In genomic region chr17:60886731-60887606, GRCh38 we compare ENCODE assay signal across 8 cellular contexts.
A peak's percentile ranks its signal among the peaks of the same experiment; 100 is the strongest.
DNase-seq lines count a peak whose midpoint lies in the region; TF ChIP-seq lines count a peak whose summit lies in the region.
"Not testable (repeated sequence)": the region's sequence is repeated elsewhere in the genome, so short reads cannot be mapped to it uniquely, and the experiment has no call there.

No MANE protein-coding gene starts in this region.

- H3K27me3 ChIP-seq in endocrine pancreas (ENCODE audit: control insufficient read depth, insufficient read depth, low read length); iPS-15b (ENCODE audit: control insufficient read depth, insufficient read depth, low read length); stomach: not testable (repeated sequence)

- peak overlapping the region; percentile 42 for H3K4me3 Mint-ChIP-seq in activated naive CD4-positive, alpha-beta T cell treated with anti-CD3 and anti-CD28 coated beads for 36 hours
- H3K4me3 Mint-ChIP-seq in nephron, result peak overlapping the region; percentile 90 to 97 (median 92)

- not testable (repeated sequence) for H3K4me1 ChIP-seq in endocrine pancreas (ENCODE audit: control insufficient read depth, insufficient read depth, low read length); iPS-15b (ENCODE audit: control insufficient read depth, insufficient read depth, low read length); stomach

- TF ChIP-seq CTCF in RWPE1 (conservative IDR thresholded peaks at IDR 0.05; ENCODE audit: low read depth); nephron (IDR thresholded peaks at IDR 0.05; ENCODE audit: unreplicated experiment in 3 of 3); stomach (IDR thresholded peaks at IDR 0.05): not testable (repeated sequence)

- WGBS in stomach, 5 donors, result 41 to 52% (median 46%) methylated on average over 17 to 19 of the region's 39 CpGs

- DNase-seq in DMS 273 (lab: John Stamatoyannopoulos, UW; ENCODE audit: unreplicated experiment) (peak; percentile 48), NCI-H1694 treated with DMSO at 0.1 percent for 48 hours (lab: John Stamatoyannopoulos, UW) (peak; percentile 25)
- not testable (repeated sequence) for DNase-seq in RWPE1 (ENCODE audit: low spot score); activated naive CD4-positive, alpha-beta T cell treated with anti-CD3 and anti-CD28 coated beads for 36 hours; stomach

- POLR2A ChIA-PET in RWPE1 (lab: Yijun Ruan, JAX; ENCODE audit: low non-redundant PET), result interaction anchor here (0.7 kb wide), 1 partner anchor 268 kb away, joined by 4 read pairs; no protein-coding TSS in a partner anchor

- not testable (repeated sequence) for TF ChIP-seq EP300 in stomach (IDR thresholded peaks at IDR 0.05)

- H3K27ac ChIP-seq in RWPE1 (peak overlapping the region; percentile 88), stomach (peak overlapping the region in 3 of 5 donors; percentile 21 to 38 (median 25))

- not testable (repeated sequence) for H3K9me3 ChIP-seq in endocrine pancreas (ENCODE audit: control insufficient read depth, low read length); iPS-15b (ENCODE audit: control insufficient read depth, insufficient read depth, low read length); stomach

- CTCF ChIA-PET in RWPE1 (lab: Yijun Ruan, JAX); activated naive CD4-positive, alpha-beta T cell treated with anti-CD3 and anti-CD28 coated beads for 36 hours (lab: Charles Lee): not testable (repeated sequence)

- TF ChIP-seq POLR2A in stomach (IDR thresholded peaks at IDR 0.05), result not testable (repeated sequence)

- not testable (repeated sequence) for H3K27me3 Mint-ChIP-seq in activated naive CD4-positive, alpha-beta T cell treated with anti-CD3 and anti-CD28 coated beads for 36 hours (ENCODE audit: low read depth); nephron (ENCODE audit: low read depth)

- H3K4me3 ChIP-seq in endocrine pancreas (ENCODE audit: control insufficient read depth, insufficient read depth, low read length) (peak overlapping the region; percentile 36), iPS-15b (ENCODE audit: low read depth, low read length) (peak overlapping the region; percentile 42), stomach (peak overlapping the region; percentile 25 to 41 (median 29))

- H3K4me1 Mint-ChIP-seq in activated naive CD4-positive, alpha-beta T cell treated with anti-CD3 and anti-CD28 coated beads for 36 hours (ENCODE audit: low read depth), result not testable (repeated sequence)
- H3K4me1 Mint-ChIP-seq in nephron, result peaks cover 12% of the 10 kb centered on the region

- intact Hi-C loops in activated naive CD4-positive, alpha-beta T cell treated with anti-CD3 and anti-CD28 coated beads for 36 hours (cut with micrococcal nuclease); stomach (cut with DNase I; ENCODE audit: low total_unique reads): not testable (repeated sequence)

- not testable (repeated sequence) for H3K9ac ChIP-seq in endocrine pancreas (ENCODE audit: control insufficient read depth, insufficient read depth, low read length); iPS-15b (ENCODE audit: low read depth, low read length)

- not testable (repeated sequence) for H3K9me3 Mint-ChIP-seq in activated naive CD4-positive, alpha-beta T cell treated with anti-CD3 and anti-CD28 coated beads for 36 hours; nephron

- not testable (repeated sequence) for H3K27ac Mint-ChIP-seq in activated naive CD4-positive, alpha-beta T cell treated with anti-CD3 and anti-CD28 coated beads for 36 hours
- peak overlapping the region; percentile 97 to 99 (median 97) for H3K27ac Mint-ChIP-seq in nephron

- H3K36me3 Mint-ChIP-seq in activated naive CD4-positive, alpha-beta T cell treated with anti-CD3 and anti-CD28 coated beads for 36 hours (ENCODE audit: low read depth); nephron (ENCODE audit: low read depth): not testable (repeated sequence)

- not testable (repeated sequence) for H3K36me3 ChIP-seq in endocrine pancreas (ENCODE audit: control insufficient read depth, insufficient read depth, low read length); iPS-15b (ENCODE audit: control insufficient read depth, insufficient read depth, low read length); stomach
